ENCODE assay signal across 9 cellular contexts in the genomic region with DNA sequence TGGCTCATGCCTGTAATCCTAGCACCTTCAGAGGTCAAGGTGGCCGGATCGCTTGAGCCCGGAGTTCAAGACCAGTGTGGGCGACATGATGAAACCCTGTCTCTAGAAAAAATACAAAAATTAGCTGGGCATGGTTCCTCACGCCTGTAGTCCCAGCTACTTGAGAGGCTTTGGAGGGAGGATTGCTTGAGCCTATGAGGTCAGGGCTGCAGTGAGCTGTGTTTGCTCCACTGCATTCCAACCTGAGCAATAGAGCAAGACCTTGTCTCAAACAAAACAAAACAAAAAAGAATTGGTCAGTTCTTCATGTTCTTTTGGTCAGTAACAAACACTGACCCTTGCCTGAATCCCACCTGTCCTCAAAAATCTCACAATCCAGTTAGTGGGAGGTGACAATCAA. TPM values are rescaled to one million over a fixed set of nuclear protein-coding genes. Genes with fewer than 3 reads are reported as not detected.
"Had no signal": no experiment of that assay in that cellular context is flagged by ENCODE, and none has a peak within 500 bp of the region (broad histone marks: within the 10 kb centered on the region; RNA-seq: fewer than 3 reads in every experiment).

No MANE protein-coding gene starts in this region.

- H3K27ac Mint-ChIP-seq: HFFc6 had no signal

- H3K4me3 Mint-ChIP-seq: HFFc6, IgD-negative memory B cell had no signal

- H3K4me1 Mint-ChIP-seq: IgD-negative memory B cell had no signal

- DNase-seq: GM23248, GOT3, H7, HFFc6, KBM-7 had no signal

- H3K36me3 Mint-ChIP-seq: IgD-negative memory B cell had no signal

- FAIRE-seq: HepG2 had no signal

RNA-seq across cellular contexts. Expression of gene VSTM5, which starts 36.7 kb away (rescaled TPM):
- total RNA-seq: GM23248, H4, HepG2, HT-29 had no signal
